In genomic region chr2:164721425-164721824, GRCh38 we compare ENCODE assay signal across 29 cellular contexts.
"Had no signal": no experiment of that assay in that cellular context is flagged by ENCODE, and none has a peak within 500 bp of the region (broad histone marks: within the 10 kb centered on the region; RNA-seq: fewer than 3 reads in every experiment).

No MANE protein-coding gene starts in this region.

- H3K4me3 Mint-ChIP-seq: activated CD8-positive, alpha-beta T cell treated with anti-CD3 and anti-CD28 coated beads for 36 hours; natural killer cell treated with Interleukin-12 subunit alpha and Interleukin-12 subunit beta and Interleukin-15 and Interleukin-18, amount 100 ng/mL, for 72 hours; stimulated activated memory B cell treated with anti-CD40 and anti-IgM and Interleukin-4, amounts not matched to agents 10 μg/mL and 1 μg/mL and 100 μg/mL, for 72 hours; stimulated activated naive CD8-positive, alpha-beta T cell treated with anti-CD3 and anti-CD28 coated beads, Interleukin-15, amount 100 ng/mL, for 72 hours; T-helper 17 cell had no signal

- H3K27me3 ChIP-seq: esophagus squamous epithelium, gastrocnemius medialis, neutrophil, pancreas, thyroid gland, upper lobe of right lung had no signal

- DNase-seq: activated CD4-positive, alpha-beta T cell treated with anti-CD3 and anti-CD28 coated beads for 1 hour; activated CD4-positive, alpha-beta T cell treated with anti-CD3 and anti-CD28 coated beads, Interleukin-2, amount 50 U/mL, for 1 hour; activated CD8-positive, alpha-beta T cell treated with anti-CD3 and anti-CD28 coated beads for 36 hours; activated naive CD4-positive, alpha-beta T cell; activated T-cell treated with anti-CD3 and anti-CD28 coated beads, Interleukin-2, amount 50 U/mL, for 48 hours; dermis blood vessel endothelial cell; effector CD4-positive, alpha-beta T cell; esophagus squamous epithelium; gastrocnemius medialis; glutamatergic neuron; left cardiac atrium; left ventricle myocardium superior; pancreas; retina; small intestine; stimulated activated CD4-positive, alpha-beta T cell treated with anti-CD3 and anti-CD28 coated beads, Interleukin-1b, Interleukin-23, amount 100 ng/mL, for 48 hours; stimulated activated CD4-positive, alpha-beta T cell treated with anti-CD3 and anti-CD28 coated beads, Interleukin-4, amount 100 ng/mL, for 4 hours; stimulated activated CD8-positive, alpha-beta memory T cell treated with anti-CD3 and anti-CD28 coated beads, Interleukin-4, amount 100 ng/mL, for 48 hours; stimulated activated naive CD8-positive, alpha-beta T cell treated with anti-CD3 and anti-CD28 coated beads, Interleukin-15, amount 100 ng/mL, for 72 hours; T-helper 17 cell; T1000; thyroid gland; upper lobe of right lung had no signal

- H3K4me1 Mint-ChIP-seq: stimulated activated naive CD8-positive, alpha-beta T cell treated with anti-CD3 and anti-CD28 coated beads, Interleukin-15, amount 100 ng/mL, for 72 hours; T-helper 17 cell had no signal

- H3K4me1 ChIP-seq: prostate gland, thyroid gland had no signal

- ATAC-seq: activated CD8-positive, alpha-beta T cell treated with anti-CD3 and anti-CD28 coated beads for 36 hours; activated naive CD4-positive, alpha-beta T cell treated with anti-CD3 and anti-CD28 coated beads, Interleukin-2, amount 50 U/mL, for 72 hours; gastrocnemius medialis; left cardiac atrium; left ventricle myocardium superior; natural killer cell treated with Interleukin-12 subunit alpha and Interleukin-12 subunit beta and Interleukin-15 and Interleukin-18, amount 100 ng/mL, for 72 hours; pancreas; sciatic nerve; stimulated activated memory B cell treated with anti-CD40 and anti-IgM and Interleukin-4, amounts not matched to agents 10 μg/mL and 1 μg/mL and 100 μg/mL, for 72 hours; stimulated activated naive CD8-positive, alpha-beta T cell treated with anti-CD3 and anti-CD28 coated beads, Interleukin-15, amount 100 ng/mL, for 72 hours; T-helper 17 cell; upper lobe of right lung had no signal

- H3K4me3 ChIP-seq: esophagus squamous epithelium, gastrocnemius medialis, pancreas, prostate gland, thyroid gland, upper lobe of right lung had no signal

- H3K36me3 ChIP-seq: gastrocnemius medialis, neutrophil, prostate gland, thyroid gland had no signal

- H3K27ac Mint-ChIP-seq: activated CD8-positive, alpha-beta T cell treated with anti-CD3 and anti-CD28 coated beads for 36 hours; activated naive CD4-positive, alpha-beta T cell treated with anti-CD3 and anti-CD28 coated beads, Interleukin-2, amount 50 U/mL, for 72 hours; natural killer cell treated with Interleukin-12 subunit alpha and Interleukin-12 subunit beta and Interleukin-15 and Interleukin-18, amount 100 ng/mL, for 72 hours; stimulated activated memory B cell treated with anti-CD40 and anti-IgM and Interleukin-4, amounts not matched to agents 10 μg/mL and 1 μg/mL and 100 μg/mL, for 72 hours; stimulated activated naive CD8-positive, alpha-beta T cell treated with anti-CD3 and anti-CD28 coated beads, Interleukin-15, amount 100 ng/mL, for 72 hours; T-helper 17 cell had no signal

- H3K36me3 Mint-ChIP-seq: activated naive CD4-positive, alpha-beta T cell treated with anti-CD3 and anti-CD28 coated beads, Interleukin-2, amount 50 U/mL, for 72 hours; natural killer cell treated with Interleukin-12 subunit alpha and Interleukin-12 subunit beta and Interleukin-15 and Interleukin-18, amount 100 ng/mL, for 72 hours had no signal

- H3K27ac ChIP-seq: esophagus squamous epithelium, gastrocnemius medialis, neutrophil, prostate gland, upper lobe of right lung had no signal

- H3K27me3 Mint-ChIP-seq: activated CD8-positive, alpha-beta T cell treated with anti-CD3 and anti-CD28 coated beads for 36 hours; natural killer cell treated with Interleukin-12 subunit alpha and Interleukin-12 subunit beta and Interleukin-15 and Interleukin-18, amount 100 ng/mL, for 72 hours; stimulated activated memory B cell treated with anti-CD40 and anti-IgM and Interleukin-4, amounts not matched to agents 10 μg/mL and 1 μg/mL and 100 μg/mL, for 72 hours; stimulated activated naive CD8-positive, alpha-beta T cell treated with anti-CD3 and anti-CD28 coated beads, Interleukin-15, amount 100 ng/mL, for 72 hours; T-helper 17 cell had no signal

- H3K9me3 Mint-ChIP-seq: activated CD8-positive, alpha-beta T cell treated with anti-CD3 and anti-CD28 coated beads for 36 hours; activated naive CD4-positive, alpha-beta T cell treated with anti-CD3 and anti-CD28 coated beads, Interleukin-2, amount 50 U/mL, for 72 hours; natural killer cell treated with Interleukin-12 subunit alpha and Interleukin-12 subunit beta and Interleukin-15 and Interleukin-18, amount 100 ng/mL, for 72 hours; stimulated activated memory B cell treated with anti-CD40 and anti-IgM and Interleukin-4, amounts not matched to agents 10 μg/mL and 1 μg/mL and 100 μg/mL, for 72 hours; stimulated activated naive CD8-positive, alpha-beta T cell treated with anti-CD3 and anti-CD28 coated beads, Interleukin-15, amount 100 ng/mL, for 72 hours had no signal

- H3K9me3 ChIP-seq: esophagus squamous epithelium, gastrocnemius medialis, neutrophil, pancreas, prostate gland, thyroid gland, upper lobe of right lung had no signal
